1 cellular context compared by ENCODE assay signal in the genomic region with DNA sequence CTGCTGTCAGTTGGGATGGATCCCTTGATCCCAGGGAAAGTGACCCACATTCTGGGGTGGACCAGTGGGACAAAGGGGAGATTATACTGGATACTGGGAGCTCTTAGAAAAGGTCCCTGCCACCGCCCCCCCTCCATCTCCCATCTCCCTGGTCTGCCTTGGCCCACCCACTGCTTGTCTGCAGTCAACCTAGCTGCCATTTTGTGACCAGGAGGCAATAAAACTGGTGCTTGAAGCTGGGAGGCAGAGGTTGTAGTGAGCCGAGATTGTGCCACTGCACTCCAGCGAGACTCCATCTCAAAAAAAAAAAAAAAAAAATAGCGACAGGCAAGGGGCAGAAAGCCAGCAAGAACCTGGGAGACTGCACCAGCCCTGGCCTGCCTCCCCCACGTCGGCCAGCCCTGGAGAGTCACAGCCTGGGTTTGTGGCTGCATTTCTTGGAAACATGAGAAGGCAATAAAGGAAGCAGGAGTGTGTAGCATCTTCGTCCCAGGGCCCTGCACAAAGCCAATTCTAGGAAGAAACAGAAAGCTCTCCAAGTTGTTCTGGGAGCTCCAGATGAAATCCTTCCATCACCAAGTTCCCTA.
TF ChIP-seq lines count a peak whose summit lies in the region.

No MANE protein-coding gene starts in this region.

TF ChIP-seq in K562, 482 proteins besides CTCF, POLR2A, EP300 and RAD21 (continues in another document):
- no peak for TF ChIP-seq PHF8 (IDR thresholded peaks at IDR 0.05; ENCODE audit: borderline replicate concordance, low read length)
- no peak for TF ChIP-seq SAP30 (IDR thresholded peaks at IDR 0.05; ENCODE audit: borderline replicate concordance, insufficient read depth, low read depth, low read length, poor library complexity, severe bottlenecking)
- no peak for TF ChIP-seq RBM34 (IDR thresholded peaks at IDR 0.05; ENCODE audit: borderline replicate concordance, insufficient read depth, low read length)
- no peak for TF ChIP-seq JUNB (CRISPR knock-in tag; conservative IDR thresholded peaks at IDR 0.05)
- no peak for TF ChIP-seq CCAR2 (IDR thresholded peaks at IDR 0.05; ENCODE audit: low read depth, low read length)
- no peak for TF ChIP-seq ZNF124 (CRISPR knock-in tag; IDR thresholded peaks at IDR 0.05)
- TF ChIP-seq RUNX1 (IDR thresholded peaks at IDR 0.05; ENCODE audit: low read depth): no peak
- no peak for TF ChIP-seq KLF1 (tag; IDR thresholded peaks at IDR 0.05)
- no peak for TF ChIP-seq FOXJ3 (CRISPR knock-in tag; IDR thresholded peaks at IDR 0.05)
- TF ChIP-seq, protein P1, sequence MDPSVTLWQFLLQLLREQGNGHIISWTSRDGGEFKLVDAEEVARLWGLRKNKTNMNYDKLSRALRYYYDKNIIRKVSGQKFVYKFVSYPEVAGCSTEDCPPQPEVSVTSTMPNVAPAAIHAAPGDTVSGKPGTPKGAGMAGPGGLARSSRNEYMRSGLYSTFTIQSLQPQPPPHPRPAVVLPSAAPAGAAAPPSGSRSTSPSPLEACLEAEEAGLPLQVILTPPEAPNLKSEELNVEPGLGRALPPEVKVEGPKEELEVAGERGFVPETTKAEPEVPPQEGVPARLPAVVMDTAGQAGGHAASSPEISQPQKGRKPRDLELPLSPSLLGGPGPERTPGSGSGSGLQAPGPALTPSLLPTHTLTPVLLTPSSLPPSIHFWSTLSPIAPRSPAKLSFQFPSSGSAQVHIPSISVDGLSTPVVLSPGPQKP (CRISPR knock-in tag; IDR thresholded peaks at IDR 0.05): no peak
- TF ChIP-seq RBM25 (IDR thresholded peaks at IDR 0.05; ENCODE audit: low read depth, low read length, severe bottlenecking): no peak
- TF ChIP-seq SIN3B (IDR thresholded peaks at IDR 0.05; ENCODE audit: low read depth): no peak
- TF ChIP-seq TAF1 (IDR thresholded peaks at IDR 0.05; ENCODE audit: control insufficient read depth, extremely low read depth, insufficient read depth, low read length, severe bottlenecking): no peak
- TF ChIP-seq MYNN (IDR thresholded peaks at IDR 0.05): no peak
- TF ChIP-seq MYNN (CRISPR knock-in tag; IDR thresholded peaks at IDR 0.05): no peak
- TF ChIP-seq SMC3 (conservative IDR thresholded peaks at IDR 0.05; ENCODE audit: insufficient read depth, low read depth, low read length): no peak
- TF ChIP-seq ZNF347 (CRISPR knock-in tag; IDR thresholded peaks at IDR 0.05; ENCODE audit: low read depth): no peak
- TF ChIP-seq, protein P2, sequence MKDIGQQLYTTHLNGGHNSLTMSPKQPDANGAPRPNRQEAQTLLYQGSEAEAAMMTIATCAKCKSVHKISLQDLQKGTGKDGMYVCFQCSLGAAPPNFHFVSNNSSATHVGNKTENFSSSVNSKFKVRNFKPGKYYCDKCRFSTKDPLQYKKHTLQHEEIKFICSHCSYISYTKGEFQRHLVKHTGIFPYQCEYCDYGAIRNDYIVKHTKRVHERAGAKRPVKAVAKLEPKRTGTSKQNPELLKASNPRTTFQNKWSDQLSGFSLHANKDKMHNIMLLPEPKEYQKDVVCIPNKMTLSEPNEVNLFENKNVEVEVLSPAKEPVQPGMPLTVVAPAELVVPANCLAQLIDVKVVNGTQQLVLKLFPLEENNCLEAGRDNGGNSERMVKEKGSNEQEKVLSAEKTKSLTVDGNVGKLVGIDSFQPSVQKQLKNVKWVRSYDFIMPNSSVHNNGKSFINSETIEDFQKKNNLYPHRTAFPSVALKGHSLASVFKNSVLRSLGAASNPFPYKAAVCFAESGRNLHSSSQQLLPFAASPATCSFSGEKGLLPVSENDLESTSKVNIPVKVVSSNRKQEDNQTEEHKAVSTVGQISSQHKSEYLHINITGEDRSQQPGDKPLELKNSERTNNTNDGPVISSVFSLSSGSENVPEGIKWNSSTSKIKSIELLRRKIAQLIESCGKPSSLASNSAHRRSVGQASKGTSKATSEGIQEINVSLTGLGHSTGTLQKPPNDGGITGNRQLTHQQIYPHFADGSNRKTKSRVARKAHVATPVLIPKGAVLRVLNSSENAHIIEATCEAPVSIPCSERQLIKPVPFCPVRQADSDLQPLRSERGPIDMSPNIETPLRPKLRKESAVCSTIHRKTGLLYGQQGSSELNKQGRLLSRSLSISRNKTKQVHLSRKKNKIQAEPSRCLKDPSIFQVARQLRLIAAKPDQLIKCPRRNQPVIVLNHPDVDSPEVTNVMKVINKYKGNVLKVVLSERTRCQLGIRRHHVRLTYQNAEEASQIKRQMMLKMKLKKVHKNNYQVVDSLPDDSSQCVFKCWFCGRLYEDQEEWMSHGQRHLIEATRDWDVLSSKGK (CRISPR knock-in tag; IDR thresholded peaks at IDR 0.05): no peak
- TF ChIP-seq, protein P3, sequence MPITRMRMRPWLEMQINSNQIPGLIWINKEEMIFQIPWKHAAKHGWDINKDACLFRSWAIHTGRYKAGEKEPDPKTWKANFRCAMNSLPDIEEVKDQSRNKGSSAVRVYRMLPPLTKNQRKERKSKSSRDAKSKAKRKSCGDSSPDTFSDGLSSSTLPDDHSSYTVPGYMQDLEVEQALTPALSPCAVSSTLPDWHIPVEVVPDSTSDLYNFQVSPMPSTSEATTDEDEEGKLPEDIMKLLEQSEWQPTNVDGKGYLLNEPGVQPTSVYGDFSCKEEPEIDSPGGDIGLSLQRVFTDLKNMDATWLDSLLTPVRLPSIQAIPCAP (CRISPR knock-in tag; IDR thresholded peaks at IDR 0.05; ENCODE audit: borderline replicate concordance): no peak
- TF ChIP-seq, protein P4, sequence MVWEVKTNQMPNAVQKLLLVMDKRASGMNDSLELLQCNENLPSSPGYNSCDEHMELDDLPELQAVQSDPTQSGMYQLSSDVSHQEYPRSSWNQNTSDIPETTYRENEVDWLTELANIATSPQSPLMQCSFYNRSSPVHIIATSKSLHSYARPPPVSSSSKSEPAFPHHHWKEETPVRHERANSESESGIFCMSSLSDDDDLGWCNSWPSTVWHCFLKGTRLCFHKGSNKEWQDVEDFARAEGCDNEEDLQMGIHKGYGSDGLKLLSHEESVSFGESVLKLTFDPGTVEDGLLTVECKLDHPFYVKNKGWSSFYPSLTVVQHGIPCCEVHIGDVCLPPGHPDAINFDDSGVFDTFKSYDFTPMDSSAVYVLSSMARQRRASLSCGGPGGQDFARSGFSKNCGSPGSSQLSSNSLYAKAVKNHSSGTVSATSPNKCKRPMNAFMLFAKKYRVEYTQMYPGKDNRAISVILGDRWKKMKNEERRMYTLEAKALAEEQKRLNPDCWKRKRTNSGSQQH (CRISPR knock-in tag; IDR thresholded peaks at IDR 0.05): no peak
- peak; percentile 26; the same call in 1 of the 2 replicates for TF ChIP-seq TAL1 (IDR thresholded peaks at IDR 0.05)
- no peak for TF ChIP-seq CSDE1 (IDR thresholded peaks at IDR 0.05)
- TF ChIP-seq CBFB (CRISPR knock-in tag; IDR thresholded peaks at IDR 0.05): no peak
- no peak for TF ChIP-seq BRCA1 (IDR thresholded peaks at IDR 0.05)
- TF ChIP-seq BRCA1 (CRISPR knock-in tag; IDR thresholded peaks at IDR 0.05): no peak
- TF ChIP-seq CTBP1 (IDR thresholded peaks at IDR 0.05; ENCODE audit: borderline replicate concordance): peak; percentile 89; the same call in 1 of the 2 replicates
- TF ChIP-seq E2F3 (CRISPR knock-in tag; IDR thresholded peaks at IDR 0.05): no peak
- TF ChIP-seq HMG20B (CRISPR knock-in tag; IDR thresholded peaks at IDR 0.05): no peak
- no peak for TF ChIP-seq HNRNPLL (IDR thresholded peaks at IDR 0.05; ENCODE audit: low read depth, low read length, poor library complexity, severe bottlenecking)
- no peak for TF ChIP-seq SPI1 (IDR thresholded peaks at IDR 0.05; ENCODE audit: borderline replicate concordance, low read depth, low read length)
- TF ChIP-seq, protein P5, sequence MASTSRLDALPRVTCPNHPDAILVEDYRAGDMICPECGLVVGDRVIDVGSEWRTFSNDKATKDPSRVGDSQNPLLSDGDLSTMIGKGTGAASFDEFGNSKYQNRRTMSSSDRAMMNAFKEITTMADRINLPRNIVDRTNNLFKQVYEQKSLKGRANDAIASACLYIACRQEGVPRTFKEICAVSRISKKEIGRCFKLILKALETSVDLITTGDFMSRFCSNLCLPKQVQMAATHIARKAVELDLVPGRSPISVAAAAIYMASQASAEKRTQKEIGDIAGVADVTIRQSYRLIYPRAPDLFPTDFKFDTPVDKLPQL (IDR thresholded peaks at IDR 0.05; ENCODE audit: extremely low read depth, insufficient read length): no peak
- no peak for TF ChIP-seq EWSR1 (IDR thresholded peaks at IDR 0.05; ENCODE audit: borderline replicate concordance, low read depth, partially characterized antibody)
- TF ChIP-seq HMG20A (CRISPR knock-in tag; conservative IDR thresholded peaks at IDR 0.05): no peak
- TF ChIP-seq POLR2H (tag; IDR thresholded peaks at IDR 0.05; ENCODE audit: low read depth): no peak
- no peak for TF ChIP-seq HOXB6 (CRISPR knock-in tag; IDR thresholded peaks at IDR 0.05; ENCODE audit: borderline replicate concordance)
- TF ChIP-seq, protein P6, sequence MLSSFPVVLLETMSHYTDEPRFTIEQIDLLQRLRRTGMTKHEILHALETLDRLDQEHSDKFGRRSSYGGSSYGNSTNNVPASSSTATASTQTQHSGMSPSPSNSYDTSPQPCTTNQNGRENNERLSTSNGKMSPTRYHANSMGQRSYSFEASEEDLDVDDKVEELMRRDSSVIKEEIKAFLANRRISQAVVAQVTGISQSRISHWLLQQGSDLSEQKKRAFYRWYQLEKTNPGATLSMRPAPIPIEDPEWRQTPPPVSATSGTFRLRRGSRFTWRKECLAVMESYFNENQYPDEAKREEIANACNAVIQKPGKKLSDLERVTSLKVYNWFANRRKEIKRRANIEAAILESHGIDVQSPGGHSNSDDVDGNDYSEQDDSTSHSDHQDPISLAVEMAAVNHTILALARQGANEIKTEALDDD (IDR thresholded peaks at IDR 0.05): no peak
- TF ChIP-seq LARP7 (IDR thresholded peaks at IDR 0.05): no peak
- no peak for TF ChIP-seq ZC3H4 (CRISPR knock-in tag; IDR thresholded peaks at IDR 0.05; ENCODE audit: borderline replicate concordance)
- no peak for TF ChIP-seq ARHGAP35 (IDR thresholded peaks at IDR 0.05; ENCODE audit: partially characterized antibody)
- TF ChIP-seq, protein P7, sequence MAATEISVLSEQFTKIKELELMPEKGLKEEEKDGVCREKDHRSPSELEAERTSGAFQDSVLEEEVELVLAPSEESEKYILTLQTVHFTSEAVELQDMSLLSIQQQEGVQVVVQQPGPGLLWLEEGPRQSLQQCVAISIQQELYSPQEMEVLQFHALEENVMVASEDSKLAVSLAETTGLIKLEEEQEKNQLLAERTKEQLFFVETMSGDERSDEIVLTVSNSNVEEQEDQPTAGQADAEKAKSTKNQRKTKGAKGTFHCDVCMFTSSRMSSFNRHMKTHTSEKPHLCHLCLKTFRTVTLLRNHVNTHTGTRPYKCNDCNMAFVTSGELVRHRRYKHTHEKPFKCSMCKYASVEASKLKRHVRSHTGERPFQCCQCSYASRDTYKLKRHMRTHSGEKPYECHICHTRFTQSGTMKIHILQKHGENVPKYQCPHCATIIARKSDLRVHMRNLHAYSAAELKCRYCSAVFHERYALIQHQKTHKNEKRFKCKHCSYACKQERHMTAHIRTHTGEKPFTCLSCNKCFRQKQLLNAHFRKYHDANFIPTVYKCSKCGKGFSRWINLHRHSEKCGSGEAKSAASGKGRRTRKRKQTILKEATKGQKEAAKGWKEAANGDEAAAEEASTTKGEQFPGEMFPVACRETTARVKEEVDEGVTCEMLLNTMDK (IDR thresholded peaks at IDR 0.05; ENCODE audit: borderline replicate concordance, insufficient read depth, low read depth, low read length, poor library complexity, severe bottlenecking): no peak
- TF ChIP-seq POLR2G (IDR thresholded peaks at IDR 0.05; ENCODE audit: low read depth, low read length): no peak
- TF ChIP-seq MAFF (IDR thresholded peaks at IDR 0.05; ENCODE audit: low read length): peak; percentile 56; the same call in 1 of the 2 replicates
- TF ChIP-seq ZFX (CRISPR knock-in tag; IDR thresholded peaks at IDR 0.05): no peak
- TF ChIP-seq ZNF224 (CRISPR knock-in tag; IDR thresholded peaks at IDR 0.05): no peak
- TF ChIP-seq ASH1L (IDR thresholded peaks at IDR 0.05; ENCODE audit: borderline replicate concordance, low read depth, partially characterized antibody): no peak
- TF ChIP-seq DMBX1 (CRISPR knock-in tag; IDR thresholded peaks at IDR 0.05; ENCODE audit: borderline replicate concordance): no peak
- peak; percentile 30 for TF ChIP-seq HMGN3 (IDR thresholded peaks at IDR 0.05; ENCODE audit: borderline replicate concordance, extremely low read depth, insufficient read length, low read depth, low read length)
- TF ChIP-seq, protein P8, sequence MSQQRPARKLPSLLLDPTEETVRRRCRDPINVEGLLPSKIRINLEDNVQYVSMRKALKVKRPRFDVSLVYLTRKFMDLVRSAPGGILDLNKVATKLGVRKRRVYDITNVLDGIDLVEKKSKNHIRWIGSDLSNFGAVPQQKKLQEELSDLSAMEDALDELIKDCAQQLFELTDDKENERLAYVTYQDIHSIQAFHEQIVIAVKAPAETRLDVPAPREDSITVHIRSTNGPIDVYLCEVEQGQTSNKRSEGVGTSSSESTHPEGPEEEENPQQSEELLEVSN (IDR thresholded peaks at IDR 0.05; ENCODE audit: borderline replicate concordance in 1 of 2, extremely low read depth in 1 of 2, insufficient read depth in 1 of 2, insufficient read length in 1 of 2, low read depth in 1 of 2, low read length in 1 of 2, poor library complexity in 1 of 2, severe bottlenecking in 1 of 2): no peak
- TF ChIP-seq, protein P9, sequence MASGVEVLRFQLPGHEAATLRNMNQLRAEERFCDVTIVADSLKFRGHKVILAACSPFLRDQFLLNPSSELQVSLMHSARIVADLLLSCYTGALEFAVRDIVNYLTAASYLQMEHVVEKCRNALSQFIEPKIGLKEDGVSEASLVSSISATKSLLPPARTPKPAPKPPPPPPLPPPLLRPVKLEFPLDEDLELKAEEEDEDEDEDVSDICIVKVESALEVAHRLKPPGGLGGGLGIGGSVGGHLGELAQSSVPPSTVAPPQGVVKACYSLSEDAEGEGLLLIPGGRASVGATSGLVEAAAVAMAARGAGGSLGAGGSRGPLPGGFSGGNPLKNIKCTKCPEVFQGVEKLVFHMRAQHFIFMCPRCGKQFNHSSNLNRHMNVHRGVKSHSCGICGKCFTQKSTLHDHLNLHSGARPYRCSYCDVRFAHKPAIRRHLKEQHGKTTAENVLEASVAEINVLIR (CRISPR knock-in tag; IDR thresholded peaks at IDR 0.05): no peak
- no peak for TF ChIP-seq RHOXF2B (CRISPR knock-in tag; conservative IDR thresholded peaks at IDR 0.05)
- TF ChIP-seq ZNF184 (CRISPR knock-in tag; IDR thresholded peaks at IDR 0.05): no peak
- TF ChIP-seq, protein P10, sequence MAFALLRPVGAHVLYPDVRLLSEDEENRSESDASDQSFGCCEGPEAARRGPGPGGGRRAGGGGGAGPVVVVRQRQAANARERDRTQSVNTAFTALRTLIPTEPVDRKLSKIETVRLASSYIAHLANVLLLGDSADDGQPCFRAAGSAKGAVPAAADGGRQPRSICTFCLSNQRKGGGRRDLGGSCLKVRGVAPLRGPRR (CRISPR knock-in tag; IDR thresholded peaks at IDR 0.05): no peak
- TF ChIP-seq, protein P11, sequence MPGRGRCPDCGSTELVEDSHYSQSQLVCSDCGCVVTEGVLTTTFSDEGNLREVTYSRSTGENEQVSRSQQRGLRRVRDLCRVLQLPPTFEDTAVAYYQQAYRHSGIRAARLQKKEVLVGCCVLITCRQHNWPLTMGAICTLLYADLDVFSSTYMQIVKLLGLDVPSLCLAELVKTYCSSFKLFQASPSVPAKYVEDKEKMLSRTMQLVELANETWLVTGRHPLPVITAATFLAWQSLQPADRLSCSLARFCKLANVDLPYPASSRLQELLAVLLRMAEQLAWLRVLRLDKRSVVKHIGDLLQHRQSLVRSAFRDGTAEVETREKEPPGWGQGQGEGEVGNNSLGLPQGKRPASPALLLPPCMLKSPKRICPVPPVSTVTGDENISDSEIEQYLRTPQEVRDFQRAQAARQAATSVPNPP (IDR thresholded peaks at IDR 0.05; ENCODE audit: borderline replicate concordance, insufficient read depth, insufficient read length): no peak
- no peak for TF ChIP-seq U2AF2 (optimal IDR thresholded peaks at IDR 0.05; ENCODE audit: low read depth, low read length)
- TF ChIP-seq SRSF7 (optimal IDR thresholded peaks at IDR 0.05; ENCODE audit: low read depth, low read length): no peak
